In genomic region chr18:52920665-52921064, GRCh38 we compare ENCODE assay signal across 10 cellular contexts.
"Had no signal": no experiment of that assay in that cellular context is flagged by ENCODE, and none has a peak within 500 bp of the region (broad histone marks: within the 10 kb centered on the region; RNA-seq: fewer than 3 reads in every experiment).

No MANE protein-coding gene starts in this region.

- ATAC-seq: HCT116, K562 had no signal

- FAIRE-seq: HTR-8/SVneo, K562 had no signal

- H3K9me3 ChIP-seq: HAP-1 had no signal

- H3K4me3 ChIP-seq: GM23248, HAP-1, K562 had no signal

- H3K4me1 ChIP-seq: HAP-1 had no signal

- H3K36me3 ChIP-seq: HAP-1 had no signal

- DNase-seq: GM23248, GOT3, H7, HFFc6, IMR-90, KG1 had no signal
